8 cellular contexts compared by ENCODE assay signal in the genomic region with DNA sequence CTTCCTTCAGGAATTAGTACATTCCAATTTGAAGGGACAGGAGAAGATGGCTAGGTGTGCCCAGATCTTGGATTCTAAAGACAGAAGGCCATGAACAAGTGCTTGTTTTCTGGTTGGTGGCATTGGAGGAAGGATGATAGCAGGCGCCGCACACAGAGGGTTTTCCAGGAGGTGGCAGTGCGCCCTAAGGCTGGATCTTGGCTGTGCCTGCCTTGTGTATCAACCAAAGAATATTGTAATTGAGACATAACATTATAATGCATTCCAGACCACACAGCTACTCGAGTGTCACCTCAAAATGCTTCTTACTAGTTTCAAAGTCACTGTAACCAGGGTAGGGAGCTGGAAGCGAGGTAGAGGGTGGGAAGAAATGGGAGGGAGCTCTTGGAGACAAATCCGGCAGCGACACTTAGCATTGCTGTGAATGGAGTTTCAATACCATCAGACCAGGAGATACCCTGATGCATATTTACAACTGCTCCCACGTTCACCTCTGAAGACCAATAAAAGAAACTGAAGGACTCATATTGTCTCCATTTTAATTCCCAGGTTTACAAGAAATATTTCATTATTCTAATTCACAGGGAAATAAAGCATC. TPM values are rescaled to one million over a fixed set of nuclear protein-coding genes. Genes with fewer than 3 reads are reported as not detected.
DNase-seq lines count a peak whose midpoint lies in the region; ATAC-seq lines count a peak whose summit lies in the region.

No MANE protein-coding gene starts in this region.

- no peak overlapping the region for H4K8ac ChIP-seq in trophoblast cell (ENCODE audit: low read depth, low read length)

- H3K27ac Mint-ChIP-seq in activated naive CD8-positive, alpha-beta T cell treated with anti-CD3 and anti-CD28 coated beads, Interleukin-2, amount 50 U/mL, for 24 hours: no peak overlapping the region

- no peak overlapping the region for H2AFZ ChIP-seq in trophoblast cell (ENCODE audit: insufficient read depth, low read length, poor library complexity)

- H3K4me3 ChIP-seq in MG63 (no peak overlapping the region), trophoblast cell (ENCODE audit: low read depth, low read length) (no peak overlapping the region)

- no CpG with 5 or more reads among the region's 8 CpGs for WGBS in trophoblast cell (ENCODE audit: extremely low coverage, insufficient coverage, insufficient read length)

- peaks cover 5% of the 10 kb centered on the region for H3K27me3 Mint-ChIP-seq in activated naive CD8-positive, alpha-beta T cell treated with anti-CD3 and anti-CD28 coated beads, Interleukin-2, amount 50 U/mL, for 24 hours

- H3K4me1 Mint-ChIP-seq in activated naive CD8-positive, alpha-beta T cell treated with anti-CD3 and anti-CD28 coated beads, Interleukin-2, amount 50 U/mL, for 24 hours: peaks cover 17% of the 10 kb centered on the region

- H2AK5ac ChIP-seq in trophoblast cell (ENCODE audit: low read length): no peak overlapping the region

- no peak overlapping the region for H3K4ac ChIP-seq in trophoblast cell (ENCODE audit: low read depth, low read length)

- no peak overlapping the region for H4K12ac ChIP-seq in trophoblast cell (ENCODE audit: low read depth, low read length)

- no peak overlapping the region for H3K4me2 ChIP-seq in trophoblast cell (ENCODE audit: low read length)

- H3K14ac ChIP-seq in trophoblast cell (ENCODE audit: low read length): no peak overlapping the region

- H3K23ac ChIP-seq in trophoblast cell (ENCODE audit: low read length): no peak overlapping the region

- no peak overlapping the region for H2BK12ac ChIP-seq in trophoblast cell (ENCODE audit: low read length)

- H3K36me3 Mint-ChIP-seq in activated naive CD8-positive, alpha-beta T cell treated with anti-CD3 and anti-CD28 coated beads, Interleukin-2, amount 50 U/mL, for 24 hours (ENCODE audit: low read depth): no peaks in the 10 kb centered on the region

- no peak overlapping the region for H3K4me3 Mint-ChIP-seq in activated naive CD8-positive, alpha-beta T cell treated with anti-CD3 and anti-CD28 coated beads, Interleukin-2, amount 50 U/mL, for 24 hours

- DNase-seq in DMS153 treated with DMSO at 0.1 percent for 48 hours (lab: John Stamatoyannopoulos, UW; ENCODE audit: unreplicated experiment) (peak; percentile 61), MG63 (peak; percentile 64), SK-MEL-5 (ENCODE audit: low read depth, low spot score) (peak; percentile 67), Right ventricle myocardium inferior (ENCODE audit: missing footprints) (peak; percentile 69), trophoblast cell (peak; percentile 5 to 46)
- peak; percentile 39 for DNase-seq in activated naive CD8-positive, alpha-beta T cell treated with anti-CD3 and anti-CD28 coated beads, Interleukin-2, amount 50 U/mL, for 24 hours

- no peak overlapping the region for H3K27ac ChIP-seq in trophoblast cell (ENCODE audit: low read depth, low read length)

- H3K27me3 ChIP-seq in MG63: no peaks in the 10 kb centered on the region
- no peaks in the 10 kb centered on the region for H3K27me3 ChIP-seq in trophoblast cell (ENCODE audit: insufficient read depth, low read length)

- no peaks in the 10 kb centered on the region for H3K9me3 Mint-ChIP-seq in activated naive CD8-positive, alpha-beta T cell treated with anti-CD3 and anti-CD28 coated beads, Interleukin-2, amount 50 U/mL, for 24 hours

- H3K4me1 ChIP-seq in trophoblast cell (ENCODE audit: control insufficient read depth in 1 of 2, insufficient read depth in 2 of 2, low read length in 2 of 2): no peaks in the 10 kb centered on the region

- H4K91ac ChIP-seq in trophoblast cell (ENCODE audit: low read depth, low read length): no peak overlapping the region

- no peak for ATAC-seq in activated naive CD8-positive, alpha-beta T cell treated with anti-CD3 and anti-CD28 coated beads, Interleukin-2, amount 50 U/mL, for 24 hours
- ATAC-seq in Right ventricle myocardium inferior: peak; percentile 83
- ATAC-seq in GM18873 (IDR thresholded peaks at IDR 0.05; ENCODE audit: low FRiP score, unreplicated experiment): no peak
- ATAC-seq in HG03442 (IDR thresholded peaks at IDR 0.05; ENCODE audit: unreplicated experiment): no peak

- intact Hi-C loops in Right ventricle myocardium inferior (cut with DNase I): loop anchor here (1.0 to 5.0 kb wide), 3 partner anchors 181 to 493 kb away; no protein-coding TSS in a partner anchor

- no peak overlapping the region for H3K18ac ChIP-seq in trophoblast cell (ENCODE audit: low read length)

- H3K79me2 ChIP-seq in trophoblast cell (ENCODE audit: control insufficient read depth, insufficient read depth, low read length, poor library complexity): no peaks in the 10 kb centered on the region

- H3K79me1 ChIP-seq in trophoblast cell (ENCODE audit: low read length): no peaks in the 10 kb centered on the region

- no peak overlapping the region for H2BK120ac ChIP-seq in trophoblast cell (ENCODE audit: insufficient read depth, low read length, poor library complexity)

- no peaks in the 10 kb centered on the region for H3K36me3 ChIP-seq in MG63
- no peaks in the 10 kb centered on the region for H3K36me3 ChIP-seq in trophoblast cell (ENCODE audit: control insufficient read depth in 1 of 2, insufficient read depth in 2 of 2, low read length in 2 of 2)

- no peak overlapping the region for H2BK5ac ChIP-seq in trophoblast cell (ENCODE audit: low read depth, low read length, poor library complexity)

- in situ Hi-C loops in SK-MEL-5 (cut with HindIII; ENCODE audit: low pct_unique_long_range_greater_than_20kb, low sequenced_read_pairs): no loop called here

- H3K9me3 ChIP-seq in MG63 (no peaks in the 10 kb centered on the region), trophoblast cell (ENCODE audit: insufficient read depth, low read depth, low read length) (no peaks in the 10 kb centered on the region)

- no peak overlapping the region for H3K9ac ChIP-seq in trophoblast cell (ENCODE audit: low read length)

RNA-seq across cellular contexts. Expression of a gene that starts 42.5 kb away (rescaled TPM):
- total RNA-seq in MG63 (2014; rRNA removed; shearing (Covaris generic); ENCODE audit: low replicate concordance): not detected in 2 replicates
- not detected in 2 replicates for total RNA-seq in SK-MEL-5 (2014; rRNA removed; shearing (Covaris generic))
- not detected in 2 replicates for polyA plus RNA-seq in SK-MEL-5 (2015; cell fraction: cytosol; rRNA removed)
- polyA plus RNA-seq in SK-MEL-5 (2015; cell fraction: nucleus; rRNA removed): not detected in 2 replicates
- 0.73 TPM for total RNA-seq in Right ventricle myocardium inferior
- polyA plus RNA-seq in trophoblast cell (2013): 0.04 and 0.11 TPM in 2 replicates
